Comparison of ENCODE assay signal across 18 cellular contexts in genomic region chr4:37936889-37937498, GRCh38. TPM values are rescaled to one million over a fixed set of nuclear protein-coding genes. Genes with fewer than 3 reads are reported as not detected.
DNase-seq lines count a peak whose midpoint lies in the region; ATAC-seq and TF ChIP-seq lines count a peak whose summit lies in the region.
"Had no signal": no experiment of that assay in that cellular context is flagged by ENCODE, and none has a peak within 500 bp of the region (broad histone marks: within the 10 kb centered on the region; RNA-seq: fewer than 3 reads in every experiment).

No MANE protein-coding gene starts in this region.

- H2BK120ac ChIP-seq in trophoblast cell (ENCODE audit: insufficient read depth, low read length, poor library complexity), result no peak overlapping the region

- no peak overlapping the region for H3K18ac ChIP-seq in trophoblast cell (ENCODE audit: low read length)

- TF ChIP-seq CTCF in liver (IDR thresholded peaks at IDR 0.05; ENCODE audit: low read depth, low read length, missing input control), result no peak
- TF ChIP-seq CTCF in tibial artery (IDR thresholded peaks at IDR 0.05), result peak in 1 of 2 experiments; percentile 6

- H2AK5ac ChIP-seq in trophoblast cell (ENCODE audit: low read length), result no peak overlapping the region

- H2BK5ac ChIP-seq in trophoblast cell (ENCODE audit: low read depth, low read length, poor library complexity), result no peak overlapping the region

- H4K12ac ChIP-seq in trophoblast cell (ENCODE audit: low read depth, low read length), result no peak overlapping the region

- no peak overlapping the region for H2BK12ac ChIP-seq in trophoblast cell (ENCODE audit: low read length)

- no peak overlapping the region for H4K91ac ChIP-seq in trophoblast cell (ENCODE audit: low read depth, low read length)

- no peak overlapping the region for H3K14ac ChIP-seq in trophoblast cell (ENCODE audit: low read length)

- no peak overlapping the region for H4K8ac ChIP-seq in trophoblast cell (ENCODE audit: low read depth, low read length)

- intact Hi-C loops in tibial artery (cut with DNase I; ENCODE audit: low total_unique reads), result no loop called here

- H3K9ac ChIP-seq in liver (ENCODE audit: low read depth in 1 of 2, low read length in 2 of 2) (no peak overlapping the region), trophoblast cell (ENCODE audit: low read length) (no peak overlapping the region)

- DNase-seq in MV-4-11 (lab: John Stamatoyannopoulos, UW), result peak; percentile 13
- peak; percentile 11 for DNase-seq in dermis blood vessel endothelial cell
- peak; percentile 34 to 80 for DNase-seq in tibial artery
- DNase-seq in trophoblast cell, result no peak
- no peak for DNase-seq in SW480 (ENCODE audit: low spot score)
- DNase-seq: activated CD4-positive, CD25-positive, alpha-beta regulatory T cell treated with anti-CD3 and anti-CD28 coated beads, Interleukin-2, amount 50 U/mL, for 72 hours; activated effector memory CD4-positive, alpha-beta T cell treated with anti-CD3 and anti-CD28 coated beads, Interleukin-2, amount 50 U/mL, for 16 hours; DMS53; NCI-H774; RPMI8226; T-helper 2 cell had no signal

- H3K4me2 ChIP-seq in trophoblast cell (ENCODE audit: low read length), result no peak overlapping the region
- H3K4me2 ChIP-seq: smooth muscle cell had no signal

- H3K36me3 ChIP-seq in liver (ENCODE audit: control insufficient read depth in 4 of 4, insufficient read depth in 3 of 4, low read depth in 1 of 4, low read length in 3 of 4), result no peaks in the 10 kb centered on the region
- H3K36me3 ChIP-seq in tibial artery, result no peaks in the 10 kb centered on the region
- H3K36me3 ChIP-seq in trophoblast cell (ENCODE audit: control insufficient read depth in 1 of 2, insufficient read depth in 2 of 2, low read length in 2 of 2), result no peaks in the 10 kb centered on the region
- H3K36me3 ChIP-seq: gastroesophageal sphincter had no signal

- H3K23ac ChIP-seq in trophoblast cell (ENCODE audit: low read length), result no peak overlapping the region

- H3K27ac ChIP-seq in liver (ENCODE audit: low read depth in 1 of 2, low read length in 2 of 2), result peak overlapping the region; percentile 12 to 27
- peak overlapping the region; percentile 30 to 43 for H3K27ac ChIP-seq in tibial artery
- H3K27ac ChIP-seq in trophoblast cell (ENCODE audit: low read depth, low read length), result no peak overlapping the region
- H3K27ac ChIP-seq: C4-2B, gastroesophageal sphincter had no signal

- H3K27me3 ChIP-seq in liver (ENCODE audit: control insufficient read depth in 4 of 4, insufficient read depth in 4 of 4, low read length in 3 of 4), result no peaks in the 10 kb centered on the region
- H3K27me3 ChIP-seq in tibial artery, result no peaks in the 10 kb centered on the region
- no peaks in the 10 kb centered on the region for H3K27me3 ChIP-seq in trophoblast cell (ENCODE audit: insufficient read depth, low read length)
- H3K27me3 ChIP-seq: gastroesophageal sphincter, neutrophil had no signal

- ATAC-seq in HG02884 (IDR thresholded peaks at IDR 0.05; ENCODE audit: unreplicated experiment), result no peak
- ATAC-seq: gastroesophageal sphincter had no signal

- no peaks in the 10 kb centered on the region for H3K79me1 ChIP-seq in trophoblast cell (ENCODE audit: low read length)

- whole genome bisulfite sequencing in liver, result 60% methylated on average over 7 of the region's 7 CpGs
- WGBS in trophoblast cell (ENCODE audit: extremely low coverage, insufficient coverage, insufficient read length), result no CpG with 5 or more reads among the region's 7 CpGs

- H3K4ac ChIP-seq in trophoblast cell (ENCODE audit: low read depth, low read length), result no peak overlapping the region

- peak in 1 of 2 donors; percentile 47 for TF ChIP-seq RAD21 in liver (IDR thresholded peaks at IDR 0.05)

- H2AFZ ChIP-seq in trophoblast cell (ENCODE audit: insufficient read depth, low read length, poor library complexity), result no peak overlapping the region

- H3K9me3 ChIP-seq in liver (ENCODE audit: control insufficient read depth in 4 of 4, low read length in 3 of 4), result no peaks in the 10 kb centered on the region
- H3K9me3 ChIP-seq in tibial artery, result no peaks in the 10 kb centered on the region
- no peaks in the 10 kb centered on the region for H3K9me3 ChIP-seq in trophoblast cell (ENCODE audit: insufficient read depth, low read depth, low read length)
- H3K9me3 ChIP-seq: gastroesophageal sphincter, neutrophil had no signal

- H3K4me1 ChIP-seq in liver (ENCODE audit: control insufficient read depth in 4 of 4, insufficient read depth in 4 of 4, low read length in 3 of 4) (peaks cover 0 to 6% (median 5%) of the 10 kb centered on the region in 4 donors), tibial artery (peaks cover 0 to 34% (median 14%) of the 10 kb centered on the region in 4 donors), trophoblast cell (ENCODE audit: control insufficient read depth in 1 of 2, insufficient read depth in 2 of 2, low read length in 2 of 2) (no peaks in the 10 kb centered on the region)

- H3K4me3 ChIP-seq in liver (ENCODE audit: low read depth in 1 of 3, low read length in 3 of 3) (no peak overlapping the region), tibial artery (no peak overlapping the region), trophoblast cell (ENCODE audit: low read depth, low read length) (no peak overlapping the region)
- H3K4me3 ChIP-seq: gastroesophageal sphincter, smooth muscle cell had no signal

- no peaks in the 10 kb centered on the region for H3K79me2 ChIP-seq in trophoblast cell (ENCODE audit: control insufficient read depth, insufficient read depth, low read length, poor library complexity)

TF ChIP-seq in liver, 16 proteins besides CTCF, POLR2A, EP300 and RAD21 (continues in another document):
- TF ChIP-seq YY1 (IDR thresholded peaks at IDR 0.05), result peak; percentile 16
- peak; percentile 31 for TF ChIP-seq FOXA1 (IDR thresholded peaks at IDR 0.05)
- no peak for TF ChIP-seq SP1 (IDR thresholded peaks at IDR 0.05)
- no peak for TF ChIP-seq TAF1 (conservative IDR thresholded peaks at IDR 0.05)
- TF ChIP-seq GABPA (IDR thresholded peaks at IDR 0.05 in 1 of 2, conservative IDR thresholded peaks at IDR 0.05 in 1 of 2), result no peak
- TF ChIP-seq RXRA (IDR thresholded peaks at IDR 0.05), result peak; percentile 39 to 56
- TF ChIP-seq JUND (IDR thresholded peaks at IDR 0.05), result peak in 1 of 2 donors; percentile 23
- peak; percentile 34 for TF ChIP-seq MAX (IDR thresholded peaks at IDR 0.05)
- peak; percentile 74 for TF ChIP-seq ATF3 (IDR thresholded peaks at IDR 0.05)
- TF ChIP-seq HNF4A (conservative IDR thresholded peaks at IDR 0.05), result peak; percentile 31 to 51
- no peak for TF ChIP-seq REST (IDR thresholded peaks at IDR 0.05)
- peak; percentile 25 for TF ChIP-seq FOXA2 (IDR thresholded peaks at IDR 0.05)
- no peak for TF ChIP-seq EGR1 (IDR thresholded peaks at IDR 0.05; ENCODE audit: low read depth in 2 of 2)
- TF ChIP-seq HNF4G (IDR thresholded peaks at IDR 0.05), result no peak

RNA-seq across cellular contexts. Expression of gene PTTG2, which starts 23.2 kb away (rescaled TPM):
- total RNA-seq in dermis blood vessel endothelial cell (0.51 TPM in 1 of 2 replicates, not detected in the other), liver (under 1 TPM in 1 of 2 donors, not detected in 1; 0.92 TPM)
- polyA plus RNA-seq in liver, result under 1 TPM in 1 of 2 donors, not detected in 1; 0.24 TPM
- not detected in 2 replicates for polyA plus RNA-seq in trophoblast cell (2013)
- total RNA-seq: mesothelial cell of epicardium, smooth muscle cell had no signal
- polyA plus RNA-seq: smooth muscle cell had no signal

RNA-seq across cellular contexts. Expression of gene TBC1D1, which starts 46.1 kb away (rescaled TPM):
- total RNA-seq in dermis blood vessel endothelial cell (131 and 159 TPM in 2 replicates), liver (10 to 100 TPM; 25.5 to 41.4 TPM)
- 10 to 100 TPM; 15.6 to 16.4 TPM for polyA plus RNA-seq in liver
- 148 and 163 TPM in 2 replicates for polyA plus RNA-seq in trophoblast cell (2013)

Comparison
In these comparisons a context has a peak if more than half of its experiments do, and no peak if none do; other contexts are left out.
1. DNase-seq: peak in MV-4-11 (single experiment), dermis blood vessel endothelial cell (single experiment) and tibial artery (2 of 2); none in trophoblast cell (0 of 2) and SW480 (single experiment).